Comparison of ENCODE assay signal across 8 cellular contexts in the genomic region with DNA sequence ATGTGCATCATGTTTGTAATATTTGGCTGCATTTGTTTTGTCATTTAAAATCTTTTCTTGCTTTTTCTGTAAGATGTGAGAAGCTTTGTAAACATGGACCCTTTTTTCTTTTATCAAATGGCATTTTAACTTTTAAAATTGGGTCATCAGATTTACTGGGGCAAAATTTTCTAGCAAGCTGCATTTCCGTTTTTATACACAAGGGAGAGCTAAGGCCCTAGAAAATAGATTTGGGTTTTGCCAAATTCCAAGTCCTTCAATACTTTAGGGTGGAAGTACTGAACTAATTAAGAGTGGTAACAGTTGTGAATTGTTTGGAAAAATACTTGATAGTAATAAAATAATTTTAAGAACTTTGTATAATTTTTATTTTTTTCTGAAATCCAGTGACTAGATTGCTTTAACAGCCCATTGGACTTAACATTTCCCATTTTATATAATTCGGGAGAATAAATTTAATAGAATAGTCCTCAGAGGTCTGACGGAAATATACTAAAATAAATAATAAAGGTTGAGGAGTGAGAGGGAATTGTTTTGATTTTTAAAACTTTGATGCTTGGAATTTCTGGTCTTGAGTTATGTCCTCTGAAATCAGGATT.
DNase-seq lines count a peak whose midpoint lies in the region; ATAC-seq and TF ChIP-seq lines count a peak whose summit lies in the region.

No MANE protein-coding gene starts in this region.

- H3K27ac ChIP-seq in GM23338 (ENCODE audit: low read depth) (no peak overlapping the region), PC-9 (no peak overlapping the region)

- H4K20me1 ChIP-seq in GM23338 (replicated peaks; ENCODE audit: insufficient read depth) = no peaks in the 10 kb centered on the region
- no peaks in the 10 kb centered on the region for H4K20me1 ChIP-seq in PC-9 (ENCODE audit: insufficient read depth)

- H3K36me3 ChIP-seq in GM23338 (ENCODE audit: insufficient read depth) (no peaks in the 10 kb centered on the region), PC-9 (ENCODE audit: low read depth) (no peaks in the 10 kb centered on the region)

- no peak overlapping the region for H3K4me2 ChIP-seq in GM23338
- H3K4me2 ChIP-seq in PC-9 = no peak overlapping the region

- DNase-seq in AG08395 (ENCODE audit: low spot score) (peak; percentile 47), GM23338 (ENCODE audit: low spot score) (peak; percentile 76), PC-9 (no peak), fibroblast of mammary gland (ENCODE audit: low read depth) (peak; percentile 66), retinal pigment epithelial cell (ENCODE audit: low read depth) (no peak), UCSD-AML1 (lab: John Stamatoyannopoulos, UW; ENCODE audit: unreplicated experiment) (no peak)

- no peak overlapping the region for H3K4me3 Mint-ChIP-seq in GM23338

- no peak overlapping the region for H2AFZ ChIP-seq in GM23338
- no peak overlapping the region for H2AFZ ChIP-seq in PC-9

- H3K4me1 Mint-ChIP-seq in GM23338 = 0 out of 3 replicates have a peak, but pooled peaks cover 4% of the 10 kb centered on the region

- POLR2A ChIA-PET in PC-9 (lab: Charles Lee; ENCODE audit: unreplicated experiment) = no interaction called here

- H3K27ac Mint-ChIP-seq in GM23338 = no peak overlapping the region

- ATAC-seq in GM23338 (peak; percentile 45; the same call in 2 of the 3 replicates), GM21423 (IDR thresholded peaks at IDR 0.05; ENCODE audit: unreplicated experiment) (no peak), GM19351 (IDR thresholded peaks at IDR 0.05; ENCODE audit: unreplicated experiment) (no peak)

- H3K9me2 ChIP-seq in GM23338 (ENCODE audit: insufficient read depth) = no peaks in the 10 kb centered on the region
- H3K9me2 ChIP-seq in PC-9 (ENCODE audit: insufficient read depth) = no peaks in the 10 kb centered on the region

- TF ChIP-seq CTCF in GM23338 (conservative IDR thresholded peaks at IDR 0.05; ENCODE audit: low read depth in 2 of 2) = peak; percentile 63 to 90
- peak; percentile 76 for TF ChIP-seq CTCF in PC-9 (conservative IDR thresholded peaks at IDR 0.05)
- peak; percentile 72 for TF ChIP-seq CTCF in fibroblast of mammary gland (conservative IDR thresholded peaks at IDR 0.05; ENCODE audit: control insufficient read depth, insufficient read depth, low read depth, low read length)
- TF ChIP-seq CTCF in retinal pigment epithelial cell (conservative IDR thresholded peaks at IDR 0.05; ENCODE audit: low read depth, low read length) = peak; percentile 78

- H3F3A ChIP-seq in GM23338 (replicated peaks; ENCODE audit: low read depth) (no peaks in the 10 kb centered on the region), PC-9 (ENCODE audit: insufficient read depth, low read depth) (no peaks in the 10 kb centered on the region)

- no TSS peak for BruUV-seq in PC-9 (replicated peaks; lab: Mats Ljungman, UMichigan)

- H3K79me2 ChIP-seq in GM23338 (replicated peaks; ENCODE audit: insufficient read depth) (no peaks in the 10 kb centered on the region), PC-9 (ENCODE audit: low read depth) (no peaks in the 10 kb centered on the region)

- H3K27me3 Mint-ChIP-seq in GM23338 (ENCODE audit: insufficient read depth, low read depth, poor library complexity) = peaks cover 2% of the 10 kb centered on the region

- H3K36me3 Mint-ChIP-seq in GM23338 (ENCODE audit: low read depth) = peaks cover 6% of the 10 kb centered on the region; the same call in 2 of the 3 replicates

- H3K27me3 ChIP-seq in GM23338 (ENCODE audit: insufficient read depth) = no peaks in the 10 kb centered on the region
- H3K27me3 ChIP-seq in PC-9 (ENCODE audit: insufficient read depth, low read depth) = no peaks in the 10 kb centered on the region

- H3K4me3 ChIP-seq in GM23338 (no peak overlapping the region), PC-9 (no peak overlapping the region), fibroblast of mammary gland (ENCODE audit: control insufficient read depth, low read depth, low read length) (no peak overlapping the region), retinal pigment epithelial cell (ENCODE audit: low read length) (no peak overlapping the region)

- H3K9me3 ChIP-seq in PC-9 (ENCODE audit: insufficient read depth, low read depth) = no peaks in the 10 kb centered on the region

- H3K9me3 Mint-ChIP-seq in GM23338 = no peaks in the 10 kb centered on the region; the same call in 1 of the 3 replicates

- intact Hi-C loops in PC-9 (cut with micrococcal nuclease; ENCODE audit: unreplicated experiment) = loop anchor here (5.0 kb wide), 2 partner anchors 595 to 710 kb away; a partner anchor contains a TSS

- CTCF ChIA-PET in PC-9 (lab: Charles Lee) = interaction anchor here (0.7 kb wide), 1 partner anchor 627 kb away, joined by 6 read pairs; no protein-coding TSS in a partner anchor

- H3K4me1 ChIP-seq in GM23338 (ENCODE audit: insufficient read depth) (no peaks in the 10 kb centered on the region), PC-9 (replicated peaks; ENCODE audit: insufficient read depth) (no peaks in the 10 kb centered on the region)

TF ChIP-seq in GM23338, 12 proteins besides CTCF, POLR2A, EP300 and RAD21 (continues in another document):
- TF ChIP-seq POLR2AphosphoS5 (IDR thresholded peaks at IDR 0.05; ENCODE audit: low read depth) (no peak), EZH2 (IDR thresholded peaks at IDR 0.05; ENCODE audit: low read depth, unreplicated experiment) (no peak), ZNF331 (CRISPR knock-in tag; IDR thresholded peaks at IDR 0.05; ENCODE audit: low read depth) (no peak), CREB1 (CRISPR knock-in tag; IDR thresholded peaks at IDR 0.05; ENCODE audit: low read depth) (no peak), ZNF114 (CRISPR knock-in tag; IDR thresholded peaks at IDR 0.05) (no peak), EZH2phosphoT487 (IDR thresholded peaks at IDR 0.05; ENCODE audit: unreplicated experiment) (no peak)
- TF ChIP-seq, protein P1, sequence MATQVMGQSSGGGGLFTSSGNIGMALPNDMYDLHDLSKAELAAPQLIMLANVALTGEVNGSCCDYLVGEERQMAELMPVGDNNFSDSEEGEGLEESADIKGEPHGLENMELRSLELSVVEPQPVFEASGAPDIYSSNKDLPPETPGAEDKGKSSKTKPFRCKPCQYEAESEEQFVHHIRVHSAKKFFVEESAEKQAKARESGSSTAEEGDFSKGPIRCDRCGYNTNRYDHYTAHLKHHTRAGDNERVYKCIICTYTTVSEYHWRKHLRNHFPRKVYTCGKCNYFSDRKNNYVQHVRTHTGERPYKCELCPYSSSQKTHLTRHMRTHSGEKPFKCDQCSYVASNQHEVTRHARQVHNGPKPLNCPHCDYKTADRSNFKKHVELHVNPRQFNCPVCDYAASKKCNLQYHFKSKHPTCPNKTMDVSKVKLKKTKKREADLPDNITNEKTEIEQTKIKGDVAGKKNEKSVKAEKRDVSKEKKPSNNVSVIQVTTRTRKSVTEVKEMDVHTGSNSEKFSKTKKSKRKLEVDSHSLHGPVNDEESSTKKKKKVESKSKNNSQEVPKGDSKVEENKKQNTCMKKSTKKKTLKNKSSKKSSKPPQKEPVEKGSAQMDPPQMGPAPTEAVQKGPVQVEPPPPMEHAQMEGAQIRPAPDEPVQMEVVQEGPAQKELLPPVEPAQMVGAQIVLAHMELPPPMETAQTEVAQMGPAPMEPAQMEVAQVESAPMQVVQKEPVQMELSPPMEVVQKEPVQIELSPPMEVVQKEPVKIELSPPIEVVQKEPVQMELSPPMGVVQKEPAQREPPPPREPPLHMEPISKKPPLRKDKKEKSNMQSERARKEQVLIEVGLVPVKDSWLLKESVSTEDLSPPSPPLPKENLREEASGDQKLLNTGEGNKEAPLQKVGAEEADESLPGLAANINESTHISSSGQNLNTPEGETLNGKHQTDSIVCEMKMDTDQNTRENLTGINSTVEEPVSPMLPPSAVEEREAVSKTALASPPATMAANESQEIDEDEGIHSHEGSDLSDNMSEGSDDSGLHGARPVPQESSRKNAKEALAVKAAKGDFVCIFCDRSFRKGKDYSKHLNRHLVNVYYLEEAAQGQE (IDR thresholded peaks at IDR 0.05; ENCODE audit: unreplicated experiment) = no peak

Comparison
In these comparisons a context has a peak if more than half of its experiments do, and no peak if none do; other contexts are left out.
1. DNase-seq: peak in AG08395 (single experiment), GM23338 (single experiment) and fibroblast of mammary gland (single experiment); none in PC-9 (0 of 2), retinal pigment epithelial cell (single experiment) and UCSD-AML1 (single experiment).
2. Peak in every context shown above with its lines, with median percentiles within 50 percentile points of each other: CTCF ChIP-seq.